Comparison of ENCODE assay signal across 10 cellular contexts in the genomic region with DNA sequence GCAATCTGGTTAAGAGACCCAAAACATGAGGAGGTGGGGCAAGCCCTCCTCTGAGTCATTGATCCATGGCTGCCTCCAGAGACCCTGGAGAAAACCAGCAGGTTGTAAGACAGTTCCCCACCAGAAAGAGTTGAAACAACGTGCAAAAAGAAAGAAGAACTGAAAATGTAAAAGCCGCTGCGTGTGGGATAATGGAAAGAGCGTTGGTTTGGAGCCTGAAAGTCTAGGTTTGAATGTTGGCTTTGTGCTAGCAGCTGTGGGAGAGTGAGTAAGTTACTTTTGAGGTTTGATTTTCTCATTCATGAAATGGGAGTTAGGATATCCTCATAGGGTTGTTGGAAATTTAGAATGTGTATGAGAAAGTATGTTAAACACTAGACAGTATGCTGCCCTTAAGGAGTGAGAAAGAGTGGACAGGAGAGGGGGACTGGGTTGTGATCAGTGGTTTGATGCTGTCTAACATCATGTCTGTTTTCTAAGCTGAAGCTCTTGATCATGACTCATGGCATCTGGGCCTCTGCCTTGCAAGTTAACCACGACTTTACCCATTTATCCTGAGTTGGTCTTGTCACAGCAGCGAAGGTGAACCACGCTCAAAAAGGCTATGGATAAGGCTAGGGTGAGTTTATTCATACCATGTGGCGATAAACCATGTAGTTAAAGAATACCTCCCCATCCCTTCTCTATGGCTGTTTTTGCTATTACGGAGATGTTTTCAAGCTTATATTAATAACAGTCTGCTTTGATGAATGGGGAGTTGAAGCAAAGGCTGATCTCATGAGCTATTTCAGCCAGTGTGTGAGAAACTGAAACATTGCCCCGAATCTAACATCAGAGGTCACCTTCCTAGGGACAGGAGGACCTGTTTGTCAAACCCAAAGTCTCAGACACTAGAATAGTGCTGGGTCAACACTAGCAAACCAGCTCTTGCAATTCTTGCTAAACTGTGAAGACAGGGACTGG. TPM values are rescaled to one million over a fixed set of nuclear protein-coding genes. Genes with fewer than 3 reads are reported as not detected.
DNase-seq lines count a peak whose midpoint lies in the region; ATAC-seq and TF ChIP-seq lines count a peak whose summit lies in the region.
"Had no signal": no experiment of that assay in that cellular context is flagged by ENCODE, and none has a peak within 500 bp of the region (broad histone marks: within the 10 kb centered on the region; RNA-seq: fewer than 3 reads in every experiment).

No MANE protein-coding gene starts in this region.

- H3K27ac ChIP-seq in heart left ventricle = peak overlapping the region in 8 of 12 donors; percentile 5 to 66 (median 30)

- TF ChIP-seq POLR2A in heart left ventricle (IDR thresholded peaks at IDR 0.05) = no peak

- WGBS in heart left ventricle, 4 donors = 82 to 88% (median 84%) methylated on average over 10 of the region's 10 CpGs

- DNase-seq in heart left ventricle (no peak), Right ventricle myocardium superior (no peak), SIG-M5 treated with dmso at 0.1 percent for 504 hours (lab: John Stamatoyannopoulos, UW; ENCODE audit: unreplicated experiment) (peak; percentile 93), DMS53 treated with DMSO at 0.1 percent for 48 hours (lab: John Stamatoyannopoulos, UW; ENCODE audit: unreplicated experiment) (no peak), cerebellar cortex (ENCODE audit: low spot score) (no peak), medulla oblongata (ENCODE audit: extremely low spot score) (no peak)
- DNase-seq in stimulated activated CD8-positive, alpha-beta memory T cell treated with anti-CD3 and anti-CD28 coated beads, Interleukin-4, amount 100 ng/mL, for 48 hours = peak; percentile 26
- DNase-seq: DND-41 had no signal

- H3K4me3 ChIP-seq in heart left ventricle = no peak overlapping the region

- no peaks in the 10 kb centered on the region for H3K36me3 ChIP-seq in heart left ventricle

- peaks cover 5 to 72% (median 48%) of the 10 kb centered on the region in 12 donors for H3K4me1 ChIP-seq in heart left ventricle

- H3K27me3 ChIP-seq in heart left ventricle = no peaks in the 10 kb centered on the region

- no peaks in the 10 kb centered on the region for H3K9me3 ChIP-seq in heart left ventricle

- TF ChIP-seq CTCF in heart left ventricle (IDR thresholded peaks at IDR 0.05) = no peak

- ATAC-seq in heart left ventricle (peak in 2 of 4 donors; percentile 10 to 15), Right ventricle myocardium superior (ENCODE audit: poor library complexity) (no peak), HG02970 (IDR thresholded peaks at IDR 0.05; ENCODE audit: low FRiP score, unreplicated experiment) (peak; percentile 58)

- intact Hi-C loops in heart left ventricle (cut with DNase I) = no loop called here
- intact Hi-C loops in Right ventricle myocardium superior (cut with DNase I) = loop anchor here (10.0 kb wide), 1 partner anchor 49 kb away; no protein-coding TSS in a partner anchor

RNA-seq across cellular contexts. Expression of a gene that starts 41.3 kb away (rescaled TPM):
- total RNA-seq in heart left ventricle (10 to 100 TPM in 2 of 9 donors, 1 to 10 TPM in 7; 3.9 to 18.5 (median 6.1) TPM), Right ventricle myocardium superior (8.0 TPM)
- polyA plus RNA-seq in heart left ventricle = 1 to 10 TPM; 2.1 to 4.4 TPM
- polyA plus RNA-seq: neural cell had no signal

Comparison
In these comparisons a context has a peak if more than half of its experiments do, and no peak if none do; other contexts are left out.
1. DNase-seq: peak in SIG-M5 treated with dmso at 0.1 percent for 504 hours (single experiment) and stimulated activated CD8-positive, alpha-beta memory T cell treated with anti-CD3 and anti-CD28 coated beads, Interleukin-4, amount 100 ng/mL, for 48 hours (single experiment); none in heart left ventricle (0 of 5), Right ventricle myocardium superior (single experiment), DMS53 treated with DMSO at 0.1 percent for 48 hours (single experiment), cerebellar cortex (single experiment) and medulla oblongata (single experiment).